ENCODE assay signal across 8 cellular contexts in genomic region chr3:5187920-5188418, GRCh38. TPM values are rescaled to one million over a fixed set of nuclear protein-coding genes. Genes with fewer than 3 reads are reported as not detected.
DNase-seq lines count a peak whose midpoint lies in the region; ATAC-seq and TF ChIP-seq lines count a peak whose summit lies in the region.

No MANE protein-coding gene starts in this region.

- intact Hi-C loops in left ventricle myocardium superior (cut with micrococcal nuclease) = no loop called here

- H3K27me3 ChIP-seq in SJCRH30 (no peaks in the 10 kb centered on the region), adipocyte (replicated peaks; ENCODE audit: control insufficient read depth, insufficient read depth, low read length) (no peaks in the 10 kb centered on the region)

- no peaks in the 10 kb centered on the region for H3K9me3 ChIP-seq in SJCRH30 (replicated peaks)
- H3K9me3 ChIP-seq in adipocyte (ENCODE audit: control insufficient read depth, low read length) = no peaks in the 10 kb centered on the region

- peak overlapping the region; percentile 95 for H3K9ac ChIP-seq in adipocyte (ENCODE audit: low read length)

- no peak for TF ChIP-seq CTCF in retinal pigment epithelial cell (conservative IDR thresholded peaks at IDR 0.05; ENCODE audit: low read depth, low read length)

- DNase-seq in NCI-H2029 (lab: John Stamatoyannopoulos, UW) = peak; percentile 32
- DNase-seq in NCI-H2029 treated with DMSO at 0.1 percent for 48 hours (lab: John Stamatoyannopoulos, UW) = no peak
- DNase-seq in SJCRH30 = peak in 1 of 2 experiments; percentile 36
- peak; percentile 69 for DNase-seq in adipocyte (ENCODE audit: low read depth)
- peak; percentile 67 for DNase-seq in left ventricle myocardium superior
- no peak for DNase-seq in retinal pigment epithelial cell (ENCODE audit: low read depth)
- DNase-seq in HPDE6-E6E7 (ENCODE audit: extremely low spot score) = no peak

- H3K4me1 ChIP-seq in SJCRH30 (no peaks in the 10 kb centered on the region), adipocyte (ENCODE audit: control insufficient read depth, insufficient read depth, low read length) (peaks cover 21% of the 10 kb centered on the region)

- peak overlapping the region; percentile 96 for H3K4me3 ChIP-seq in SJCRH30
- peak overlapping the region; percentile 94 for H3K4me3 ChIP-seq in adipocyte (ENCODE audit: low read length)
- H3K4me3 ChIP-seq in retinal pigment epithelial cell (ENCODE audit: low read length) = peak overlapping the region; percentile 89

- H3K36me3 ChIP-seq in SJCRH30 (no peaks in the 10 kb centered on the region), adipocyte (ENCODE audit: control insufficient read depth, insufficient read depth, low read length, severe bottlenecking) (no peaks in the 10 kb centered on the region)

- H3K27ac ChIP-seq in SJCRH30 = peak overlapping the region; percentile 70

- ATAC-seq in HG02973 (IDR thresholded peaks at IDR 0.05; ENCODE audit: unreplicated experiment) = peak; percentile 8
- ATAC-seq in left ventricle myocardium superior = peak; percentile 51

RNA-seq across cellular contexts. Expression of gene EDEM1, which starts 0.5 kb away (rescaled TPM):
- total RNA-seq in SJCRH30 (2014; rRNA removed; shearing (Covaris generic)) = 20.8 and 22.2 TPM in 2 replicates
- total RNA-seq in left ventricle myocardium superior = 6.1 TPM

Comparison
In these comparisons a context has a peak if more than half of its experiments do, and no peak if none do; other contexts are left out.
1. DNase-seq: peak in NCI-H2029 (single experiment), adipocyte (single experiment) and left ventricle myocardium superior (single experiment); none in NCI-H2029 treated with DMSO at 0.1 percent for 48 hours (single experiment), retinal pigment epithelial cell (single experiment) and HPDE6-E6E7 (single experiment).
2. Peak in every context shown above with its lines, with median percentiles within 50 percentile points of each other: H3K4me3 ChIP-seq.